17 cellular contexts compared by ENCODE assay signal in the genomic region with DNA sequence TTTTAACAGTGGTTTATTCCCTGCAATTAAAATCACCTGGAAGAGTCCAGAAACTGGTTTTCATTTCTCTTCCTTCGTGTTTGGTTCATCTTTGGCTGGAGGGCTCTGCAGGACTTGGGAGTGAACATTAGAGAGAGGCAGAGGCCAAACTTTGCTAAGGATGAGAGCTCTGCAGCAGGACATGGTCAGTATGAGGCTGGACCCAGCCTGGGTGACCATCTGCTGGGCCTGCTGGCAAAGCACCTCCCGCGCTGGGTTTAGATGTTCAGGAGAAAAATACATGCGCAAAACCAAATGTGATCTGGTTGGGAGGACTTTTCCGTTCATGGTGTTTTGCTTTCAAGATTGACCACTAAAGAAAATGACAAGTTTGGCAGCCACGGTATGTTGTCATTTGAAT.
"Had no signal": no experiment of that assay in that cellular context is flagged by ENCODE, and none has a peak within 500 bp of the region (broad histone marks: within the 10 kb centered on the region; RNA-seq: fewer than 3 reads in every experiment).

No MANE protein-coding gene starts in this region.

- H3K4me3 ChIP-seq: colonic mucosa, heart left ventricle, mucosa of descending colon, skin epidermis, suprapubic skin, tibial artery, upper lobe of left lung, uterus had no signal

- H3K9me3 ChIP-seq: colonic mucosa, mucosa of descending colon, neutrophil, suprapubic skin, upper lobe of left lung, uterus had no signal

- H3K27ac ChIP-seq: colonic mucosa, heart left ventricle, neutrophil, skin epidermis, suprapubic skin, tibial artery, upper lobe of left lung, uterus had no signal

- H3K27me3 ChIP-seq: colonic mucosa, neutrophil, suprapubic skin, upper lobe of left lung, uterus had no signal

- H3K4me1 ChIP-seq: colonic mucosa, heart left ventricle, suprapubic skin, tibial artery, upper lobe of left lung, uterus had no signal

- H3K36me3 ChIP-seq: colonic mucosa, heart left ventricle, neutrophil, suprapubic skin, tibial artery, upper lobe of left lung, uterus had no signal

- DNase-seq: colonic mucosa; dermis blood vessel endothelial cell; effector CD4-positive, alpha-beta T cell; endodermal cell; heart left ventricle; hippocampal formation; mesendoderm; mucosa of descending colon; naive thymus-derived CD8-positive, alpha-beta T cell; stimulated activated CD4-positive, alpha-beta T cell treated with anti-CD3 and anti-CD28 coated beads, Interleukin-2, amount 100 ng/mL, for 24 hours; stimulated activated naive CD4-positive, alpha-beta T cell treated with Interleukin-2 at 50 U/mL for 16 hours; tibial artery; upper lobe of left lung; uterus had no signal
